In the genomic region with DNA sequence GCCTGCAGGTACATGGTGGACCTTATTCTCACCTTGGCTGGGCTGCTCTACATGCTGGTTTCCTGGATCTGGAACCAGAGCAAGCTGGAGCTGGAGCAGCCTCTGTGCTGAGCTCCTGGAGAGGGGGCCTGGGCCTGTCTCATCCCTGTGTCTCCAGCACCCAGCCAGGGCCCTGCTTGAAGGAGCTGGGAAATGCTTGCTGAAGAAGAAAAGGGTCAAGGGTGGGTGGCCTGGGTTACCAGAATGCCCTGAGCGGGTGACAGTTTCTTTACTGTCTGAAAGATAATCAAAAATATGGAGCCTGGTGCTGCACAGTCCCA, we compare ENCODE assay signal across 17 cellular contexts.
DNase-seq lines count a peak whose midpoint lies in the region; ATAC-seq and TF ChIP-seq lines count a peak whose summit lies in the region.
"Had no signal": no experiment of that assay in that cellular context is flagged by ENCODE, and none has a peak within 500 bp of the region (broad histone marks: within the 10 kb centered on the region; RNA-seq: fewer than 3 reads in every experiment).

No MANE protein-coding gene starts in this region.

- peaks cover 0 to 14% of the 10 kb centered on the region in 2 donors for H3K4me1 ChIP-seq in lung (ENCODE audit: control insufficient read depth in 2 of 2, insufficient read depth in 2 of 2, low read length in 2 of 2)

- H3K27ac ChIP-seq in lung (ENCODE audit: low read depth in 1 of 2, low read length in 1 of 2), result peak overlapping the region in 1 of 2 donors; percentile 48
- H3K27ac ChIP-seq: RWPE1 had no signal

- no peak for TF ChIP-seq CTCF in lung (IDR thresholded peaks at IDR 0.05; ENCODE audit: control extremely low read depth, extremely low read depth)

- intact Hi-C loops in Right ventricle myocardium superior (cut with DNase I), result no loop called here

- H3K27me3 Mint-ChIP-seq in activated naive CD4-positive, alpha-beta T cell treated with anti-CD3 and anti-CD28 coated beads, Interleukin-2, amount 10 ng/mL, durations not matched to agents 7 days and 5 days, result peaks cover 20% of the 10 kb centered on the region
- no peaks in the 10 kb centered on the region for H3K27me3 Mint-ChIP-seq in activated T-helper 17 cell treated with anti-CD3 and anti-CD28 coated beads, Interleukin-2, amount 50 U/mL, for 72 hours

- peaks cover 80% of the 10 kb centered on the region for H3K4me1 Mint-ChIP-seq in activated naive CD4-positive, alpha-beta T cell treated with anti-CD3 and anti-CD28 coated beads, Interleukin-2, amount 10 ng/mL, durations not matched to agents 7 days and 5 days
- peaks cover 23% of the 10 kb centered on the region for H3K4me1 Mint-ChIP-seq in activated T-helper 17 cell treated with anti-CD3 and anti-CD28 coated beads, Interleukin-2, amount 50 U/mL, for 72 hours

- peaks cover 2% of the 10 kb centered on the region for H3K9me3 Mint-ChIP-seq in activated naive CD4-positive, alpha-beta T cell treated with anti-CD3 and anti-CD28 coated beads, Interleukin-2, amount 10 ng/mL, durations not matched to agents 7 days and 5 days
- no peaks in the 10 kb centered on the region for H3K9me3 Mint-ChIP-seq in activated naive CD4-positive, alpha-beta T cell treated with anti-CD3 and anti-CD28 coated beads, Interleukin-2, amount 50 U/mL, for 72 hours
- H3K9me3 Mint-ChIP-seq in activated T-helper 17 cell treated with anti-CD3 and anti-CD28 coated beads, Interleukin-2, amount 50 U/mL, for 72 hours, result peaks cover 4% of the 10 kb centered on the region

- H3K36me3 ChIP-seq in lung (ENCODE audit: control insufficient read depth in 2 of 2, insufficient read depth in 2 of 2, low read length in 2 of 2), result no peaks in the 10 kb centered on the region

- peaks cover 9% of the 10 kb centered on the region for H3K36me3 Mint-ChIP-seq in activated naive CD4-positive, alpha-beta T cell treated with anti-CD3 and anti-CD28 coated beads, Interleukin-2, amount 10 ng/mL, durations not matched to agents 7 days and 5 days
- H3K36me3 Mint-ChIP-seq in activated naive CD4-positive, alpha-beta T cell treated with anti-CD3 and anti-CD28 coated beads, Interleukin-2, amount 50 U/mL, for 72 hours, result no peaks in the 10 kb centered on the region
- no peaks in the 10 kb centered on the region for H3K36me3 Mint-ChIP-seq in activated T-helper 17 cell treated with anti-CD3 and anti-CD28 coated beads, Interleukin-2, amount 50 U/mL, for 72 hours (ENCODE audit: low read depth)

- 93 to 100% methylated on average over 1 of the region's 1 CpG for WGBS in lung, 2 donors

- no peak overlapping the region for H3K4me3 ChIP-seq in lung

- H3K27me3 ChIP-seq in lung (ENCODE audit: control insufficient read depth, insufficient read depth), result no peaks in the 10 kb centered on the region

- ATAC-seq in activated naive CD4-positive, alpha-beta T cell treated with anti-CD3 and anti-CD28 coated beads, Interleukin-2, amount 50 U/mL, for 72 hours, result no peak
- no peak for ATAC-seq in activated T-helper 17 cell treated with anti-CD3 and anti-CD28 coated beads, Interleukin-2, amount 50 U/mL, for 72 hours (replicated peaks)
- no peak for ATAC-seq in lung (ENCODE audit: insufficient read depth, low FRiP score)
- no peak for ATAC-seq in Right ventricle myocardium superior (ENCODE audit: poor library complexity)
- ATAC-seq: PC-3 had no signal

- H3K4me3 Mint-ChIP-seq in activated naive CD4-positive, alpha-beta T cell treated with anti-CD3 and anti-CD28 coated beads, Interleukin-2, amount 10 ng/mL, durations not matched to agents 7 days and 5 days, result no peak overlapping the region
- no peak overlapping the region for H3K4me3 Mint-ChIP-seq in activated T-helper 17 cell treated with anti-CD3 and anti-CD28 coated beads, Interleukin-2, amount 50 U/mL, for 72 hours

- CTCF ChIA-PET in activated naive CD4-positive, alpha-beta T cell treated with anti-CD3 and anti-CD28 coated beads, Interleukin-2, amount 10 ng/mL, durations not matched to agents 7 days and 5 days (lab: Charles Lee), result interaction anchor here (1.2 kb wide), 1 partner anchor 8 kb away, joined by 5 read pairs; no protein-coding TSS in a partner anchor

- H3K9me3 ChIP-seq in lung (ENCODE audit: control insufficient read depth in 2 of 2, insufficient read depth in 1 of 2, low read length in 1 of 2), result no peaks in the 10 kb centered on the region

- H3K27ac Mint-ChIP-seq in activated naive CD4-positive, alpha-beta T cell treated with anti-CD3 and anti-CD28 coated beads, Interleukin-2, amount 10 ng/mL, durations not matched to agents 7 days and 5 days, result peak overlapping the region; percentile 51
- H3K27ac Mint-ChIP-seq in activated naive CD4-positive, alpha-beta T cell treated with anti-CD3 and anti-CD28 coated beads, Interleukin-2, amount 50 U/mL, for 72 hours, result no peak overlapping the region
- H3K27ac Mint-ChIP-seq in activated T-helper 17 cell treated with anti-CD3 and anti-CD28 coated beads, Interleukin-2, amount 50 U/mL, for 72 hours, result peak overlapping the region; percentile 97

- no peak for DNase-seq in activated naive CD4-positive, alpha-beta T cell treated with anti-CD3 and anti-CD28 coated beads, Interleukin-2, amount 10 ng/mL, durations not matched to agents 7 days and 5 days
- no peak for DNase-seq in activated naive CD4-positive, alpha-beta T cell treated with anti-CD3 and anti-CD28 coated beads, Interleukin-2, amount 50 U/mL, for 72 hours (ENCODE audit: low spot score in 2 of 2)
- DNase-seq in lung (ENCODE audit: low spot score) (peak; percentile 27), Right ventricle myocardium superior (no peak), 8988T (no peak), NCI-H510A treated with DMSO at 0.1 percent for 48 hours (lab: John Stamatoyannopoulos, UW) (no peak)
- DNase-seq: C1 segment of cervical spinal cord, DMS 273 treated with DMSO at 0.1 percent for 48 hours, GF-D8, KG1, NCI-H1436, NCI-H2029, NCI-H2171, NCI-H774, PC-3 had no signal

Comparison
In these comparisons a context has a peak if more than half of its experiments do, and no peak if none do; other contexts are left out.
1. H3K27ac Mint-ChIP-seq: peak in activated naive CD4-positive, alpha-beta T cell treated with anti-CD3 and anti-CD28 coated beads, Interleukin-2, amount 10 ng/mL, durations not matched to agents 7 days and 5 days (single experiment) and activated T-helper 17 cell treated with anti-CD3 and anti-CD28 coated beads, Interleukin-2, amount 50 U/mL, for 72 hours (single experiment); none in activated naive CD4-positive, alpha-beta T cell treated with anti-CD3 and anti-CD28 coated beads, Interleukin-2, amount 50 U/mL, for 72 hours (0 of 2).